25 cellular contexts compared by ENCODE assay signal in the genomic region with DNA sequence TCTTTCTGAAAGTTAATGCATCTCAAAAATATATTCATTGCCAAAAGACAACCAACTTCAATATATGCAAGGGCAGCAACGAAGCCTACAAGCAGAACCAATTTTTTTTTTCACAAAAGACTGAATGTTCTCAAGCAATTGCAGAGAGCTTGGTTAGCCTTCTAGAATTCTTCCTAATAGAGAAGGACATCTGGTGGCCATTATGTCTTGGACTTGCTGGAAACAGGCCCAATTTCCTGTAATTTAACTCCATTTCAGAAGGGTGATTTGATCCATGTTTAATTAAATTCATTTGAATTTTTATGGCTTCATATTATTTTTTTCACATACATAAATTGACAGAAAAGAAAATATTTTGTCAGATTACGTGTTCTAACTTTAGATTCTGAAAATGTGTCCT.
A peak's percentile ranks its signal among the peaks of the same experiment; 100 is the strongest.
DNase-seq lines count a peak whose midpoint lies in the region; ATAC-seq and TF ChIP-seq lines count a peak whose summit lies in the region.
"Had no signal": no experiment of that assay in that cellular context is flagged by ENCODE, and none has a peak within 500 bp of the region (broad histone marks: within the 10 kb centered on the region; RNA-seq: fewer than 3 reads in every experiment).

No MANE protein-coding gene starts in this region.

- no peaks in the 10 kb centered on the region for H3K27me3 Mint-ChIP-seq in GM23338 (ENCODE audit: insufficient read depth, low read depth, poor library complexity)
- peaks cover 10 to 19% of the 10 kb centered on the region in 2 donors for H3K27me3 Mint-ChIP-seq in natural killer cell treated with Interleukin-12 subunit alpha and Interleukin-12 subunit beta and Interleukin-15 and Interleukin-18, amount 100 ng/mL, for 72 hours

- H3K79me2 ChIP-seq in GM23338 (replicated peaks; ENCODE audit: insufficient read depth), result no peaks in the 10 kb centered on the region

- H3K4me3 Mint-ChIP-seq in GM23338, result no peak overlapping the region
- no peak overlapping the region for H3K4me3 Mint-ChIP-seq in natural killer cell treated with Interleukin-12 subunit alpha and Interleukin-12 subunit beta and Interleukin-15 and Interleukin-18, amount 100 ng/mL, for 72 hours
- H3K4me3 Mint-ChIP-seq: activated naive CD4-positive, alpha-beta T cell treated with anti-CD3 and anti-CD28 coated beads, Interleukin-2, amount 10 ng/mL, durations not matched to agents 7 days and 5 days; memory B cell; WTC11 had no signal

- H2AFZ ChIP-seq in GM23338, result no peak overlapping the region

- DNase-seq in DMS 273 (lab: John Stamatoyannopoulos, UW; ENCODE audit: unreplicated experiment), result peak; percentile 55
- no peak for DNase-seq in DMS 273 treated with DMSO at 0.1 percent for 48 hours (lab: John Stamatoyannopoulos, UW)
- DNase-seq in GM23338 (ENCODE audit: low spot score), result no peak
- no peak for DNase-seq in RWPE2 (ENCODE audit: low spot score)
- DNase-seq in fibroblast of peridontal ligament (ENCODE audit: extremely low read depth), result peak; percentile 53
- DNase-seq in KG1 (lab: John Stamatoyannopoulos, UW), result no peak
- DNase-seq in natural killer cell treated with Interleukin-12 subunit alpha and Interleukin-12 subunit beta and Interleukin-15 and Interleukin-18, amount 100 ng/mL, for 72 hours (ENCODE audit: low spot score), result no peak
- DNase-seq in HuH-7 (ENCODE audit: low spot score), result no peak
- DNase-seq: activated naive CD4-positive, alpha-beta T cell treated with anti-CD3 and anti-CD28 coated beads, Interleukin-2, amount 10 ng/mL, durations not matched to agents 7 days and 5 days; amygdala; Calu3; cortex of kidney; heart right ventricle; left cardiac atrium; MV-4-11; NCI-H1694 treated with DMSO at 0.1 percent for 48 hours; NCI-H2227 treated with DMSO at 0.1 percent for 48 hours; stimulated activated CD8-positive, alpha-beta memory T cell treated with anti-CD3 and anti-CD28 coated beads, Interleukin-4, amount 100 ng/mL, for 48 hours; stomach; T-helper 9 cell; transverse colon had no signal

- no peak overlapping the region for H3K27ac Mint-ChIP-seq in GM23338
- H3K27ac Mint-ChIP-seq in natural killer cell treated with Interleukin-12 subunit alpha and Interleukin-12 subunit beta and Interleukin-15 and Interleukin-18, amount 100 ng/mL, for 72 hours, result no peak overlapping the region
- H3K27ac Mint-ChIP-seq: activated naive CD4-positive, alpha-beta T cell treated with anti-CD3 and anti-CD28 coated beads, Interleukin-2, amount 10 ng/mL, durations not matched to agents 7 days and 5 days; memory B cell; WTC11 had no signal

- H3K27ac ChIP-seq in GM23338 (ENCODE audit: low read depth) (no peak overlapping the region), RWPE2 (ENCODE audit: poor library complexity, severe bottlenecking) (no peak overlapping the region)
- H3K27ac ChIP-seq: 22Rv1, BLaER1, heart right ventricle, stomach, transverse colon had no signal

- H3F3A ChIP-seq in GM23338 (replicated peaks; ENCODE audit: low read depth), result no peaks in the 10 kb centered on the region

- H3K36me3 Mint-ChIP-seq in GM23338 (ENCODE audit: low read depth), result no peaks in the 10 kb centered on the region
- no peaks in the 10 kb centered on the region for H3K36me3 Mint-ChIP-seq in natural killer cell treated with Interleukin-12 subunit alpha and Interleukin-12 subunit beta and Interleukin-15 and Interleukin-18, amount 100 ng/mL, for 72 hours
- H3K36me3 Mint-ChIP-seq: activated naive CD4-positive, alpha-beta T cell treated with anti-CD3 and anti-CD28 coated beads, Interleukin-2, amount 10 ng/mL, durations not matched to agents 7 days and 5 days; memory B cell; WTC11 had no signal

- no peaks in the 10 kb centered on the region for H3K9me2 ChIP-seq in GM23338 (ENCODE audit: insufficient read depth)

- H3K27me3 ChIP-seq in GM23338 (ENCODE audit: insufficient read depth) (no peaks in the 10 kb centered on the region), RWPE2 (ENCODE audit: insufficient read depth, poor library complexity, severe bottlenecking) (no peaks in the 10 kb centered on the region)
- H3K27me3 ChIP-seq: BLaER1, heart right ventricle, stomach, transverse colon had no signal

- H3K4me3 ChIP-seq in GM23338, result no peak overlapping the region
- no peak overlapping the region for H3K4me3 ChIP-seq in RWPE2 (ENCODE audit: severe bottlenecking)
- H3K4me3 ChIP-seq: BLaER1, heart right ventricle, stomach, transverse colon had no signal

- no peaks in the 10 kb centered on the region for H3K4me1 Mint-ChIP-seq in GM23338
- H3K4me1 Mint-ChIP-seq in natural killer cell treated with Interleukin-12 subunit alpha and Interleukin-12 subunit beta and Interleukin-15 and Interleukin-18, amount 100 ng/mL, for 72 hours (ENCODE audit: low read depth in 2 of 2), result no peaks in the 10 kb centered on the region
- H3K4me1 Mint-ChIP-seq: activated naive CD4-positive, alpha-beta T cell treated with anti-CD3 and anti-CD28 coated beads, Interleukin-2, amount 10 ng/mL, durations not matched to agents 7 days and 5 days; WTC11 had no signal

- H3K36me3 ChIP-seq in GM23338 (ENCODE audit: insufficient read depth), result no peaks in the 10 kb centered on the region
- H3K36me3 ChIP-seq in RWPE2 (ENCODE audit: low read depth), result no peaks in the 10 kb centered on the region
- H3K36me3 ChIP-seq: heart right ventricle, stomach, transverse colon had no signal

- H3K9me3 Mint-ChIP-seq in GM23338, result no peaks in the 10 kb centered on the region
- H3K9me3 Mint-ChIP-seq in natural killer cell treated with Interleukin-12 subunit alpha and Interleukin-12 subunit beta and Interleukin-15 and Interleukin-18, amount 100 ng/mL, for 72 hours, result peaks cover 4% of the 10 kb centered on the region
- H3K9me3 Mint-ChIP-seq: activated naive CD4-positive, alpha-beta T cell treated with anti-CD3 and anti-CD28 coated beads, Interleukin-2, amount 10 ng/mL, durations not matched to agents 7 days and 5 days; memory B cell; WTC11 had no signal

- no peak for ATAC-seq in GM23338
- ATAC-seq in RWPE2 (ENCODE audit: low read depth), result no peak
- ATAC-seq in natural killer cell treated with Interleukin-12 subunit alpha and Interleukin-12 subunit beta and Interleukin-15 and Interleukin-18, amount 100 ng/mL, for 72 hours, result no peak
- ATAC-seq: heart right ventricle, left cardiac atrium, WTC11 had no signal

- no peaks in the 10 kb centered on the region for H4K20me1 ChIP-seq in GM23338 (replicated peaks; ENCODE audit: insufficient read depth)
- H4K20me1 ChIP-seq: BLaER1 had no signal

- H3K4me1 ChIP-seq in GM23338 (ENCODE audit: insufficient read depth), result no peaks in the 10 kb centered on the region
- no peaks in the 10 kb centered on the region for H3K4me1 ChIP-seq in RWPE2 (ENCODE audit: insufficient read depth, poor library complexity, severe bottlenecking)
- H3K4me1 ChIP-seq: stomach, transverse colon had no signal

- TF ChIP-seq CTCF in GM23338 (conservative IDR thresholded peaks at IDR 0.05; ENCODE audit: low read depth in 2 of 2) (peak; percentile 19 to 35; a peak in 3 of 4 replicates), RWPE2 (IDR thresholded peaks at IDR 0.05; ENCODE audit: poor library complexity, severe bottlenecking) (peak; percentile 19)

- H3K4me2 ChIP-seq in GM23338, result no peak overlapping the region
- H3K4me2 ChIP-seq: BLaER1 had no signal

- H3K9me3 ChIP-seq in RWPE2 (ENCODE audit: severe bottlenecking), result no peaks in the 10 kb centered on the region
- H3K9me3 ChIP-seq: heart right ventricle, stomach, transverse colon had no signal

TF ChIP-seq in GM23338, 12 proteins besides CTCF, POLR2A, EP300 and RAD21 (continues in another document):
- TF ChIP-seq NANOG (IDR thresholded peaks at IDR 0.05; ENCODE audit: borderline replicate concordance) (no peak), JUNB (IDR thresholded peaks at IDR 0.05; ENCODE audit: unreplicated experiment) (no peak), POLR2AphosphoS5 (IDR thresholded peaks at IDR 0.05; ENCODE audit: low read depth) (no peak), CREB1 (CRISPR knock-in tag; IDR thresholded peaks at IDR 0.05; ENCODE audit: low read depth) (no peak), STAT1 (IDR thresholded peaks at IDR 0.05; ENCODE audit: unreplicated experiment) (no peak), EZH2phosphoT487 (IDR thresholded peaks at IDR 0.05; ENCODE audit: unreplicated experiment) (no peak)

Comparison
In these comparisons a context has a peak if more than half of its experiments do, and no peak if none do; other contexts are left out.
1. DNase-seq: peak in DMS 273 (single experiment) and fibroblast of peridontal ligament (single experiment); none in DMS 273 treated with DMSO at 0.1 percent for 48 hours (single experiment), GM23338 (single experiment), RWPE2 (single experiment), KG1 (single experiment), natural killer cell treated with Interleukin-12 subunit alpha and Interleukin-12 subunit beta and Interleukin-15 and Interleukin-18, amount 100 ng/mL, for 72 hours (single experiment) and HuH-7 (single experiment).